In the genomic region with DNA sequence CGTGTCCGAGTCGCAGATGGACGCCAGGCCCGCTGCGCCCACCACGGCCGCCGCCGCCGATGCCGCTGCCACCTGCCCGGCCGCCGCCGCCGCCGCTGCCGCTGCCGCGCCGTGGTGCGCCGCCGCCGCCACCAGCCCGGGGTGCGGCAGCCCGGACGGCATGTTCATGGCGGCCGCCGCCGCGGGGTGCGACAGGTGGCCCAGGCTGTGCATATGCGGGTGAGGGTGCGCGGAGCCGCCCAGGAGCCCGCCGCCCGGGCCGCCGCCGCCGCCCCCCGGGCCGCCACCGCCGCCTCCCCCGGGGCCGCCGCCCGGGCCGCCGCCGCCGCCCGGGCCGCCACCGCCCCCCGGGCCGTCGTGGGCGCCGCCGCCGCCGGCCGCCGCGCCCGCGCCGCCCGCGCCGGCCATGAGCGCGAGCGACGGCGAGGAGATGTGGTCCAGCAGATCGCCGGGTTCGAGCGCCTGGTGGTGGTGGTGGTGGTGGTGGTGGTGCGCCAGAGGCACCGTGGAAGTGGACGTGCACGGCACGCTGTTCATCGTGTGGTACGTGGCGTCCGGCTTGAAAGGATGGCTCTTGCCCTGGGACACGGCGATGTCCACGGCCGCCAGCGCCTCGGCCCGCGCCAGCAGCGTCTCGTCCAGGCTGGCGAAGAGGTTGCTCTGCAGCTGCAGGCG, we compare ENCODE assay signal across 1 cellular context.
TF ChIP-seq lines count a peak whose summit lies in the region.

No MANE protein-coding gene starts in this region.

TF ChIP-seq in HEK293, 187 proteins besides CTCF, POLR2A, EP300 and RAD21 (continued from another document):
- no peak for TF ChIP-seq ZNF280C (tag by site-specific recombination; IDR thresholded peaks at IDR 0.05)
- TF ChIP-seq ZNF704 (tag by site-specific recombination; IDR thresholded peaks at IDR 0.05), result no peak
- TF ChIP-seq ZNF211 (tag by site-specific recombination; IDR thresholded peaks at IDR 0.05; ENCODE audit: low read depth), result no peak
- TF ChIP-seq ZNF292 (tag by site-specific recombination; IDR thresholded peaks at IDR 0.05; ENCODE audit: borderline replicate concordance, low read depth), result no peak
